In genomic region chr22:19218541-19219233, GRCh38 we compare ENCODE assay signal across 2 cellular contexts.
TF ChIP-seq lines count a peak whose summit lies in the region.

No MANE protein-coding gene starts in this region.

TF ChIP-seq in A549, 52 proteins besides CTCF, POLR2A, EP300 and RAD21:
- TF ChIP-seq EHMT2 (IDR thresholded peaks at IDR 0.05; ENCODE audit: low read depth), result no peak
- no peak for TF ChIP-seq ZSCAN20 (CRISPR knock-in tag; IDR thresholded peaks at IDR 0.05)
- peak; percentile 68 for TF ChIP-seq ZC3H11A (IDR thresholded peaks at IDR 0.05)
- TF ChIP-seq MAFK (IDR thresholded peaks at IDR 0.05; ENCODE audit: partially characterized antibody), result no peak
- TF ChIP-seq USF2 (IDR thresholded peaks at IDR 0.05), result no peak
- no peak for TF ChIP-seq TP53 (CRISPR knock-in tag; IDR thresholded peaks at IDR 0.05)
- no peak for TF ChIP-seq ATOH8 (CRISPR knock-in tag; IDR thresholded peaks at IDR 0.05; ENCODE audit: low read depth)
- no peak for TF ChIP-seq RARB (CRISPR knock-in tag; IDR thresholded peaks at IDR 0.05)

TF ChIP-seq in WTC11, 78 proteins besides CTCF, POLR2A, EP300 and RAD21:
- TF ChIP-seq ZSCAN18 (CRISPR knock-in tag; IDR thresholded peaks at IDR 0.05) (no peak), TEAD1 (CRISPR knock-in tag; IDR thresholded peaks at IDR 0.05) (no peak), CBFB (CRISPR knock-in tag; IDR thresholded peaks at IDR 0.05; ENCODE audit: low read depth) (no peak), FOXP1 (CRISPR knock-in tag; IDR thresholded peaks at IDR 0.05; ENCODE audit: borderline replicate concordance) (no peak)
- TF ChIP-seq, protein P1, sequence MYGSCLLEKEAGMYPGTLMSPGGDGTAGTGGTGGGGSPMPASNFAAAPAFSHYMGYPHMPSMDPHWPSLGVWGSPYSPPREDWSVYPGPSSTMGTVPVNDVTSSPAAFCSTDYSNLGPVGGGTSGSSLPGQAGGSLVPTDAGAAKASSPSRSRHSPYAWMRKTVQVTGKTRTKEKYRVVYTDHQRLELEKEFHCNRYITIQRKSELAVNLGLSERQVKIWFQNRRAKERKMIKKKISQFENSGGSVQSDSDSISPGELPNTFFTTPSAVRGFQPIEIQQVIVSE (CRISPR knock-in tag; IDR thresholded peaks at IDR 0.05; ENCODE audit: borderline replicate concordance), result no peak
- TF ChIP-seq, protein P2, sequence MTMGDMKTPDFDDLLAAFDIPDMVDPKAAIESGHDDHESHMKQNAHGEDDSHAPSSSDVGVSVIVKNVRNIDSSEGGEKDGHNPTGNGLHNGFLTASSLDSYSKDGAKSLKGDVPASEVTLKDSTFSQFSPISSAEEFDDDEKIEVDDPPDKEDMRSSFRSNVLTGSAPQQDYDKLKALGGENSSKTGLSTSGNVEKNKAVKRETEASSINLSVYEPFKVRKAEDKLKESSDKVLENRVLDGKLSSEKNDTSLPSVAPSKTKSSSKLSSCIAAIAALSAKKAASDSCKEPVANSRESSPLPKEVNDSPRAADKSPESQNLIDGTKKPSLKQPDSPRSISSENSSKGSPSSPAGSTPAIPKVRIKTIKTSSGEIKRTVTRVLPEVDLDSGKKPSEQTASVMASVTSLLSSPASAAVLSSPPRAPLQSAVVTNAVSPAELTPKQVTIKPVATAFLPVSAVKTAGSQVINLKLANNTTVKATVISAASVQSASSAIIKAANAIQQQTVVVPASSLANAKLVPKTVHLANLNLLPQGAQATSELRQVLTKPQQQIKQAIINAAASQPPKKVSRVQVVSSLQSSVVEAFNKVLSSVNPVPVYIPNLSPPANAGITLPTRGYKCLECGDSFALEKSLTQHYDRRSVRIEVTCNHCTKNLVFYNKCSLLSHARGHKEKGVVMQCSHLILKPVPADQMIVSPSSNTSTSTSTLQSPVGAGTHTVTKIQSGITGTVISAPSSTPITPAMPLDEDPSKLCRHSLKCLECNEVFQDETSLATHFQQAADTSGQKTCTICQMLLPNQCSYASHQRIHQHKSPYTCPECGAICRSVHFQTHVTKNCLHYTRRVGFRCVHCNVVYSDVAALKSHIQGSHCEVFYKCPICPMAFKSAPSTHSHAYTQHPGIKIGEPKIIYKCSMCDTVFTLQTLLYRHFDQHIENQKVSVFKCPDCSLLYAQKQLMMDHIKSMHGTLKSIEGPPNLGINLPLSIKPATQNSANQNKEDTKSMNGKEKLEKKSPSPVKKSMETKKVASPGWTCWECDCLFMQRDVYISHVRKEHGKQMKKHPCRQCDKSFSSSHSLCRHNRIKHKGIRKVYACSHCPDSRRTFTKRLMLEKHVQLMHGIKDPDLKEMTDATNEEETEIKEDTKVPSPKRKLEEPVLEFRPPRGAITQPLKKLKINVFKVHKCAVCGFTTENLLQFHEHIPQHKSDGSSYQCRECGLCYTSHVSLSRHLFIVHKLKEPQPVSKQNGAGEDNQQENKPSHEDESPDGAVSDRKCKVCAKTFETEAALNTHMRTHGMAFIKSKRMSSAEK (CRISPR knock-in tag; IDR thresholded peaks at IDR 0.05; ENCODE audit: borderline replicate concordance), result no peak
TF ChIP-seq in WTC11: peak in this region for 0.
